In genomic region chr19:42283248-42284065, GRCh38 we compare ENCODE assay signal across 8 cellular contexts. TPM values are rescaled to one million over a fixed set of nuclear protein-coding genes. Genes with fewer than 3 reads are reported as not detected.
A peak's percentile ranks its signal among the peaks of the same experiment; 100 is the strongest.
DNase-seq lines count a peak whose midpoint lies in the region; ATAC-seq and TF ChIP-seq lines count a peak whose summit lies in the region.

No MANE protein-coding gene starts in this region.

- H3K4me1 Mint-ChIP-seq in activated CD4-positive, alpha-beta T cell treated with anti-CD3 and anti-CD28 coated beads for 36 hours, result peaks cover 41% of the 10 kb centered on the region

- CTCF ChIA-PET in activated CD4-positive, alpha-beta T cell treated with anti-CD3 and anti-CD28 coated beads for 36 hours (lab: Charles Lee), result interaction anchor here (0.5 to 2.5 kb wide), 5 partner anchors 13 to 207 kb away, joined by 3 to 8 read pairs (median 3); partner anchors contain the start of gene ZNF574

- peak overlapping the region; percentile 68 to 87 for H3K9ac ChIP-seq in colonic mucosa (ENCODE audit: low read depth in 2 of 2, low read length in 2 of 2)

- POLR2A ChIA-PET in activated CD4-positive, alpha-beta T cell treated with anti-CD3 and anti-CD28 coated beads for 36 hours (lab: Charles Lee), result interaction anchor here (1.3 to 2.1 kb wide), 2 partner anchors 13 to 19 kb away, joined by 4 to 11 read pairs; partner anchors contain the start of gene PAFAH1B3

- H3K9me3 Mint-ChIP-seq in activated CD4-positive, alpha-beta T cell treated with anti-CD3 and anti-CD28 coated beads for 36 hours (ENCODE audit: low read depth), result no peaks in the 10 kb centered on the region

- peak overlapping the region; percentile 92 for H3K27ac ChIP-seq in colonic mucosa

- H3K4me3 Mint-ChIP-seq in activated CD4-positive, alpha-beta T cell treated with anti-CD3 and anti-CD28 coated beads for 36 hours, result no peak overlapping the region

- peak overlapping the region; percentile 45 for H3K4me3 ChIP-seq in colonic mucosa

- H3K9me3 ChIP-seq in colonic mucosa, result no peaks in the 10 kb centered on the region

- H3K36me3 ChIP-seq in colonic mucosa, result no peaks in the 10 kb centered on the region

- TF ChIP-seq POLR2A in GM19099 (IDR thresholded peaks at IDR 0.05; ENCODE audit: extremely low read depth, insufficient read length, low read depth), result peak; percentile 71

- intact Hi-C loops in activated CD4-positive, alpha-beta T cell treated with anti-CD3 and anti-CD28 coated beads for 36 hours (cut with DNase I, micrococcal nuclease), result loop anchor here (1.0 to 5.0 kb wide), 15 partner anchors 15 to 1021 kb away; partner anchors contain the start of genes ERF (in 2 of the 2), ZNF574 (in 2 of the 2), ARHGEF1 (in 1 of the 2) and DEDD2 (in 1 of the 2)
- intact Hi-C loops in colonic mucosa (cut with DNase I), result no loop called here

- H3K4me1 ChIP-seq in colonic mucosa, result peaks cover 35% of the 10 kb centered on the region

- no peaks in the 10 kb centered on the region for H3K27me3 ChIP-seq in colonic mucosa

- DNase-seq in Ammon's horn (ENCODE audit: low spot score) (peak; percentile 95), NCI-H345 treated with DMSO at 0.1 percent for 48 hours (lab: John Stamatoyannopoulos, UW; ENCODE audit: unreplicated experiment) (peak; percentile 74), colonic mucosa (peak; percentile 97), left lobe of liver (ENCODE audit: low spot score) (peak; percentile 97)
- peak; percentile 98 for DNase-seq in activated CD4-positive, alpha-beta T cell treated with anti-CD3 and anti-CD28 coated beads for 36 hours
- peak; percentile 94 for DNase-seq in stimulated activated CD4-positive, alpha-beta T cell treated with anti-CD3 and anti-CD28 coated beads, Interleukin-1b, Interleukin-23, amount 100 ng/mL, for 48 hours

- peak; percentile 34 for ATAC-seq in HG03342 (IDR thresholded peaks at IDR 0.05; ENCODE audit: unreplicated experiment)
- peak; percentile 62 for ATAC-seq in activated CD4-positive, alpha-beta T cell treated with anti-CD3 and anti-CD28 coated beads for 36 hours
- peak; percentile 75 for ATAC-seq in left lobe of liver

- no peak for TF ChIP-seq CTCF in colonic mucosa (IDR thresholded peaks at IDR 0.05)

- no peak overlapping the region for H3K27ac Mint-ChIP-seq in activated CD4-positive, alpha-beta T cell treated with anti-CD3 and anti-CD28 coated beads for 36 hours

- peaks cover 3% of the 10 kb centered on the region for H3K36me3 Mint-ChIP-seq in activated CD4-positive, alpha-beta T cell treated with anti-CD3 and anti-CD28 coated beads for 36 hours (ENCODE audit: low read depth)

- no peaks in the 10 kb centered on the region for H3K27me3 Mint-ChIP-seq in activated CD4-positive, alpha-beta T cell treated with anti-CD3 and anti-CD28 coated beads for 36 hours

RNA-seq across cellular contexts. Expression of gene CIC, which starts 14.4 kb away (rescaled TPM):
- total RNA-seq in activated CD4-positive, alpha-beta T cell treated with anti-CD3 and anti-CD28 coated beads for 36 hours, result 10 to 100 TPM; 62.8 to 66.3 TPM
- total RNA-seq in colonic mucosa (10 to 100 TPM; 47.8 to 54.6 TPM), left lobe of liver (25.2 TPM)

RNA-seq across cellular contexts. Expression of gene PRR19, which starts 18.5 kb away (rescaled TPM):
- total RNA-seq in activated CD4-positive, alpha-beta T cell treated with anti-CD3 and anti-CD28 coated beads for 36 hours, result 1 to 10 TPM in 1 of 2 experiments, under 1 TPM in 1; 0.63 to 1.0 TPM
- total RNA-seq in colonic mucosa (1 to 10 TPM in 1 of 2 donors, under 1 TPM in 1; 0.32 to 1.0 TPM), left lobe of liver (0.65 TPM)

RNA-seq across cellular contexts. Expression of gene PAFAH1B3, which starts 19.0 kb away (rescaled TPM):
- 10 to 100 TPM; 43.4 to 53.9 TPM for total RNA-seq in activated CD4-positive, alpha-beta T cell treated with anti-CD3 and anti-CD28 coated beads for 36 hours
- 10 to 100 TPM; 42.5 to 53.0 TPM for total RNA-seq in colonic mucosa
- total RNA-seq in left lobe of liver, result 2.2 TPM

RNA-seq across cellular contexts. Expression of gene ERF, which starts 28.5 kb away (rescaled TPM):
- 10 to 100 TPM; 65.5 to 66.4 TPM for total RNA-seq in activated CD4-positive, alpha-beta T cell treated with anti-CD3 and anti-CD28 coated beads for 36 hours
- total RNA-seq in colonic mucosa, result 10 to 100 TPM; 46.7 to 57.3 TPM
- total RNA-seq in left lobe of liver, result 35.9 TPM

RNA-seq across cellular contexts. Expression of gene TMEM145, which starts 29.7 kb away (rescaled TPM):
- under 1 TPM; 0.53 to 0.69 TPM for total RNA-seq in activated CD4-positive, alpha-beta T cell treated with anti-CD3 and anti-CD28 coated beads for 36 hours
- total RNA-seq in colonic mucosa (under 1 TPM; 0.24 to 0.94 TPM), left lobe of liver (not detected)

Comparison
In these comparisons a context has a peak if more than half of its experiments do, and no peak if none do; other contexts are left out.
1. Peak in every context shown above with its lines: DNase-seq, ATAC-seq, H3K4me3 ChIP-seq and H3K27ac ChIP-seq.
2. RNA of gene PAFAH1B3, which starts 19.0 kb away (total RNA-seq): 43.4 to 53.9 TPM in activated CD4-positive, alpha-beta T cell treated with anti-CD3 and anti-CD28 coated beads for 36 hours and 42.5 to 53.0 TPM in colonic mucosa; 2.2 TPM in left lobe of liver (single experiment); every median in the first group is over 10 times any median in the second.